Comparison of ENCODE assay signal across 15 cellular contexts in genomic region chr1:227572752-227573151, GRCh38. TPM values are rescaled to one million over a fixed set of nuclear protein-coding genes. Genes with fewer than 3 reads are reported as not detected.
DNase-seq lines count a peak whose midpoint lies in the region; ATAC-seq and TF ChIP-seq lines count a peak whose summit lies in the region.
"Had no signal": no experiment of that assay in that cellular context is flagged by ENCODE, and none has a peak within 500 bp of the region (broad histone marks: within the 10 kb centered on the region; RNA-seq: fewer than 3 reads in every experiment).

No MANE protein-coding gene starts in this region.

- no peak overlapping the region for H3K27ac ChIP-seq in left ventricle myocardium inferior (replicated peaks)
- no peak overlapping the region for H3K27ac ChIP-seq in GM23338 (ENCODE audit: low read depth)
- no peak overlapping the region for H3K27ac ChIP-seq in upper lobe of left lung
- H3K27ac ChIP-seq: HL-60 had no signal

- no peak overlapping the region for H2AFZ ChIP-seq in GM23338

- H4K20me1 ChIP-seq in GM23338 (replicated peaks; ENCODE audit: insufficient read depth): peaks cover 39% of the 10 kb centered on the region

- H3K4me3 Mint-ChIP-seq in GM23338: no peak overlapping the region
- peak overlapping the region; percentile 8 for H3K4me3 Mint-ChIP-seq in nephron progenitor cell
- H3K4me3 Mint-ChIP-seq: B cell had no signal

- H3K36me3 ChIP-seq in left ventricle myocardium inferior (no peaks in the 10 kb centered on the region), GM23338 (ENCODE audit: insufficient read depth) (no peaks in the 10 kb centered on the region), upper lobe of left lung (no peaks in the 10 kb centered on the region)

- H3K36me3 Mint-ChIP-seq in GM23338 (ENCODE audit: low read depth) (peaks cover 40% of the 10 kb centered on the region), nephron progenitor cell (ENCODE audit: low read depth) (peaks cover 95% of the 10 kb centered on the region)

- H3K9me3 Mint-ChIP-seq in GM23338: peaks cover 24% of the 10 kb centered on the region
- peaks cover 90% of the 10 kb centered on the region for H3K9me3 Mint-ChIP-seq in nephron progenitor cell

- ATAC-seq in Right ventricle myocardium superior (ENCODE audit: poor library complexity): peak; percentile 91
- no peak for ATAC-seq in GM23338
- ATAC-seq in upper lobe of left lung (ENCODE audit: low FRiP score in 2 of 2): no peak
- ATAC-seq: HCT116 had no signal

- H3K9me3 ChIP-seq in left ventricle myocardium inferior (replicated peaks) (peaks cover 22% of the 10 kb centered on the region), upper lobe of left lung (peaks cover 0 to 19% (median 15%) of the 10 kb centered on the region in 4 donors)

- no peaks in the 10 kb centered on the region for H3K9me2 ChIP-seq in GM23338 (ENCODE audit: insufficient read depth)

- WGBS in upper lobe of left lung, 2 donors: 84 to 94% methylated on average over 6 to 7 of the region's 7 CpGs

- no peaks in the 10 kb centered on the region for H3K27me3 Mint-ChIP-seq in GM23338 (ENCODE audit: insufficient read depth, low read depth, poor library complexity)
- H3K27me3 Mint-ChIP-seq in nephron progenitor cell (ENCODE audit: low read depth, poor library complexity): no peaks in the 10 kb centered on the region
- H3K27me3 Mint-ChIP-seq: B cell; CD4-positive, alpha-beta memory T cell had no signal

- no peak overlapping the region for H3K4me3 ChIP-seq in left ventricle myocardium inferior
- no peak overlapping the region for H3K4me3 ChIP-seq in GM23338
- H3K4me3 ChIP-seq in upper lobe of left lung: no peak overlapping the region

- H3K4me1 ChIP-seq in left ventricle myocardium inferior (peaks cover 12% of the 10 kb centered on the region), GM23338 (ENCODE audit: insufficient read depth) (peaks cover 15% of the 10 kb centered on the region), upper lobe of left lung (peaks cover 0 to 3% (median 0%) of the 10 kb centered on the region in 4 donors)

- H3K4me1 Mint-ChIP-seq in GM23338 (peaks cover 21% of the 10 kb centered on the region), nephron progenitor cell (peaks cover 10% of the 10 kb centered on the region)

- peaks cover 99% of the 10 kb centered on the region for H3K79me2 ChIP-seq in GM23338 (replicated peaks; ENCODE audit: insufficient read depth)

- no peaks in the 10 kb centered on the region for H3K27me3 ChIP-seq in left ventricle myocardium inferior (ENCODE audit: low read depth)
- H3K27me3 ChIP-seq in GM23338 (ENCODE audit: insufficient read depth): no peaks in the 10 kb centered on the region
- no peaks in the 10 kb centered on the region for H3K27me3 ChIP-seq in upper lobe of left lung

- no peak for TF ChIP-seq POLR2A in upper lobe of left lung (IDR thresholded peaks at IDR 0.05)

- peak overlapping the region; percentile 60 for H3K27ac Mint-ChIP-seq in GM23338
- H3K27ac Mint-ChIP-seq in nephron progenitor cell: no peak overlapping the region
- H3K27ac Mint-ChIP-seq: B cell had no signal

- TF ChIP-seq CTCF in left ventricle myocardium inferior (IDR thresholded peaks at IDR 0.05; ENCODE audit: borderline replicate concordance): no peak
- no peak for TF ChIP-seq CTCF in GM23338 (conservative IDR thresholded peaks at IDR 0.05; ENCODE audit: low read depth in 2 of 2)
- no peak for TF ChIP-seq CTCF in nephron progenitor cell (IDR thresholded peaks at IDR 0.05)
- no peak for TF ChIP-seq CTCF in upper lobe of left lung (IDR thresholded peaks at IDR 0.05)

- no peaks in the 10 kb centered on the region for H3F3A ChIP-seq in GM23338 (replicated peaks; ENCODE audit: low read depth)

- H3K4me2 ChIP-seq in GM23338: no peak overlapping the region

- DNase-seq in Right ventricle myocardium superior (no peak), left ventricle myocardium inferior (no peak), GM23338 (ENCODE audit: low spot score) (no peak), cerebellar cortex (ENCODE audit: low spot score) (peak; percentile 31), nephron progenitor cell (no peak), upper lobe of left lung (no peak), DMS79 treated with DMSO at 0.1 percent for 48 hours (lab: John Stamatoyannopoulos, UW) (no peak), 8988T (no peak)
- DNase-seq: C1 segment of cervical spinal cord; CD4-positive, alpha-beta memory T cell; DMS79; GF-D8 had no signal

- TF ChIP-seq EP300 in upper lobe of left lung (IDR thresholded peaks at IDR 0.05): no peak

- intact Hi-C loops in Right ventricle myocardium superior (cut with DNase I): no loop called here
- intact Hi-C loops in left ventricle myocardium inferior (cut with micrococcal nuclease): no loop called here

TF ChIP-seq in GM23338, 12 proteins besides CTCF, POLR2A, EP300 and RAD21:
- TF ChIP-seq EZH2 (IDR thresholded peaks at IDR 0.05; ENCODE audit: low read depth, unreplicated experiment) (no peak), JUNB (IDR thresholded peaks at IDR 0.05; ENCODE audit: unreplicated experiment) (no peak), ZNF462 (CRISPR knock-in tag; IDR thresholded peaks at IDR 0.05) (no peak)
TF ChIP-seq in GM23338: peak in this region for 0.

RNA-seq across cellular contexts. Expression of gene ZNF678, which starts 9.4 kb away (rescaled TPM):
- total RNA-seq in Right ventricle myocardium superior: 2.4 TPM
- 2.3 TPM for total RNA-seq in left ventricle myocardium inferior
- 45.9 and 60.0 TPM in 2 replicates for total RNA-seq in GM23338 (2014; rRNA removed; shearing (Covaris generic))
- polyA plus RNA-seq in GM23338 (2016; fragmentation: Nextera tagmentation; extraction: Ambion mirVana): 8.2 and 8.6 TPM in 2 replicates
- total RNA-seq in upper lobe of left lung: 10 to 100 TPM in 2 of 6 donors, 1 to 10 TPM in 4; 3.9 to 50.3 (median 7.8) TPM
